ENCODE assay signal across 10 cellular contexts in genomic region chr1:2091611-2092604, GRCh38. TPM values are rescaled to one million over a fixed set of nuclear protein-coding genes. Genes with fewer than 3 reads are reported as not detected.
DNase-seq lines count a peak whose midpoint lies in the region; ATAC-seq, FAIRE-seq and TF ChIP-seq lines count a peak whose summit lies in the region.
"Had no signal": no experiment of that assay in that cellular context is flagged by ENCODE, and none has a peak within 500 bp of the region (broad histone marks: within the 10 kb centered on the region; RNA-seq: fewer than 3 reads in every experiment).

No MANE protein-coding gene starts in this region.

- H3K27ac ChIP-seq in esophagus squamous epithelium (no peak overlapping the region), pancreas (no peak overlapping the region)
- H3K27ac ChIP-seq: VCaP had no signal

- DNase-seq in DMS 273 (lab: John Stamatoyannopoulos, UW; ENCODE audit: unreplicated experiment): peak; percentile 22
- no peak for DNase-seq in DMS 273 treated with DMSO at 0.1 percent for 48 hours (lab: John Stamatoyannopoulos, UW)
- DNase-seq in activated CD8-positive, alpha-beta memory T cell treated with anti-CD3 and anti-CD28 coated beads for 24 hours: peak; percentile 79
- no peak for DNase-seq in esophagus squamous epithelium (lab: John Stamatoyannopoulos, UW)
- peak in 3 of 6 donors; percentile 28 to 75 (median 42) for DNase-seq in pancreas
- DNase-seq in ACHN: no peak
- no peak for DNase-seq in NCI-H2171 treated with DMSO at 0.1 percent for 48 hours (lab: John Stamatoyannopoulos, UW)
- DNase-seq in GDM1 (lab: John Stamatoyannopoulos, UW): no peak

- 58 to 76% methylated on average over 23 to 24 of the region's 48 CpGs for WGBS in esophagus squamous epithelium, 2 donors
- 71% methylated on average over 48 of the region's 48 CpGs for WGBS in pancreas, 2 donors

- H3K4me1 ChIP-seq in esophagus squamous epithelium (no peaks in the 10 kb centered on the region), pancreas (no peaks in the 10 kb centered on the region)

- intact Hi-C loops in esophagus squamous epithelium (cut with DNase I): no loop called here
- intact Hi-C loops in pancreas (cut with DNase I): no loop called here

- peak in 5 of 6 experiments; percentile 8 to 28 (median 21) for TF ChIP-seq CTCF in esophagus squamous epithelium (IDR thresholded peaks at IDR 0.05)
- peak in 3 of 4 donors; percentile 18 to 30 (median 24) for TF ChIP-seq CTCF in pancreas (IDR thresholded peaks at IDR 0.05)

- peak in 2 of 4 donors; percentile 38 to 72 for ATAC-seq in pancreas

- no peak for FAIRE-seq in pancreas (lab: Jason Lieb, UNC)
- FAIRE-seq: A204.1 had no signal

- in situ Hi-C loops in ACHN (cut with HindIII; ENCODE audit: low pct_ligation_motif_present, low pct_unique_long_range_greater_than_20kb, low sequenced_read_pairs): no loop called here

- no peak for TF ChIP-seq POLR2A in esophagus squamous epithelium (IDR thresholded peaks at IDR 0.05)

- H3K27me3 ChIP-seq in esophagus squamous epithelium (peaks cover 0 to 12% (median 0%) of the 10 kb centered on the region in 4 donors), pancreas (no peaks in the 10 kb centered on the region)

- H3K9me3 ChIP-seq in esophagus squamous epithelium: peaks cover 0 to 11% (median 5%) of the 10 kb centered on the region in 3 donors
- no peaks in the 10 kb centered on the region for H3K9me3 ChIP-seq in pancreas

- no peak overlapping the region for H3K4me3 ChIP-seq in esophagus squamous epithelium
- H3K4me3 ChIP-seq in pancreas: no peak overlapping the region

- peaks cover 0 to 29% (median 0%) of the 10 kb centered on the region in 3 donors for H3K36me3 ChIP-seq in esophagus squamous epithelium
- no peaks in the 10 kb centered on the region for H3K36me3 ChIP-seq in pancreas

RNA-seq across cellular contexts. Expression of gene PRKCZ, which starts 41.7 kb away (rescaled TPM):
- 10 to 100 TPM; 14.5 to 23.8 (median 17.5) TPM for total RNA-seq in esophagus squamous epithelium
- 10 to 100 TPM in 5 of 6 donors, 1 to 10 TPM in 1; 9.8 to 20.4 (median 15.7) TPM for total RNA-seq in pancreas
- polyA plus RNA-seq in pancreas: 10 to 100 TPM; 26.5 to 27.4 TPM

Comparison
In these comparisons a context has a peak if more than half of its experiments do, and no peak if none do; other contexts are left out.
1. DNase-seq: peak in DMS 273 (single experiment) and activated CD8-positive, alpha-beta memory T cell treated with anti-CD3 and anti-CD28 coated beads for 24 hours (single experiment); none in DMS 273 treated with DMSO at 0.1 percent for 48 hours (single experiment), esophagus squamous epithelium (single experiment), ACHN (single experiment), NCI-H2171 treated with DMSO at 0.1 percent for 48 hours (single experiment) and GDM1 (single experiment).